In the genomic region with DNA sequence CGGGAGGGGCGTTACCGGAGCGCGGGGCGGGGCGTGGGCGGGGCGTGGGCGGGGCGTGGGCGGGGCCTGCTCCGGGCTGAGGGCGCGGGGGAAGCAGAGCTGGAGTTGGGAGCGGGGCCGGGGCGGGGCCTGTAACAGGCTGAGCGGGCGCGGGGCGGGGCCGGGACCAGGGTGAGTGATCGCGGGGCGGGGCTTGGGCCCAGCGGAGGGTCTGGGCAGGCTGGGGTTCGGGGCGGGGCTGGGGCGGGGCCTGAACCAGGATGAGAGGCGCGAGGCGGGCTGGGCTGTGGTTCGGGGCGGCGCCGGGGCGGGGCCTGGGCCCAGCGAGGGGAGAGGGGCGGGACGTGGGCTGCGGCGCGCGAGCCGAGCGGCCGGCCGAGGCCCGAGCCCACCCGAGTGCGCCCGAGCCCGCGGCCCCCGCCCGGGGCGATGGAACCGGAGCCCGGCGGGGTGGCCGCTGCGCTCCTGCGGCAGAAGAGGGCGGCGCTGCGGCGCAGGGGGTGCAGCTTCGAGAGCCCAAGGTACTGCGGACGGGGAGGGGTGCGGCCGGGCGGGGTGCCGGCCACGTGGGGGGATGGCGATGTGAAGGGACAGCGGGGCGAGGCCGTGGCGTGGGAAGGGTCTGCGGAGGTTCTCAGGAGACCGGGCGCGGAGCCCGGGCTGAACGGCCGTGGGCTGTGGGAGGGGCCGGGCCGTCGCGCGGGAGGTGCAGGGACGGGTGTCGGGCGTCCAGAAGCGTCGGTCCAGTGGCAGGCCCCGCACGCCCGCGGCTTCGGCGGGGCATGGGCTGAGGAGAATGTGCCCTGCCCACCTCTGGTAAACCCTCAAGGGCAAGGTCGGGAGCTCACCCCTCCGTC, we compare ENCODE assay signal across 7 cellular contexts. TPM values are rescaled to one million over a fixed set of nuclear protein-coding genes. Genes with fewer than 3 reads are reported as not detected.
A peak's percentile ranks its signal among the peaks of the same experiment; 100 is the strongest.
DNase-seq lines count a peak whose midpoint lies in the region; ATAC-seq, FAIRE-seq and TF ChIP-seq lines count a peak whose summit lies in the region.

No MANE protein-coding gene starts in this region.

- no peak for FAIRE-seq in kidney (lab: Jason Lieb, UNC)

- no peak overlapping the region for H3K27ac ChIP-seq in kidney (ENCODE audit: low read depth in 2 of 2, low read length in 2 of 2)

- no peak overlapping the region for H3K9ac ChIP-seq in kidney (ENCODE audit: low read length in 2 of 2)

- H3K9me3 ChIP-seq in kidney (ENCODE audit: control insufficient read depth in 1 of 2, low read length in 2 of 2) = no peaks in the 10 kb centered on the region

- intact Hi-C loops in kidney (cut with DNase I) = no loop called here

- peak; percentile 92 for DNase-seq in NCI-H2227 (lab: John Stamatoyannopoulos, UW; ENCODE audit: unreplicated experiment)
- DNase-seq in activated CD4-positive, CD25-positive, alpha-beta regulatory T cell treated with anti-CD3 and anti-CD28 coated beads, Interleukin-2, amount 50 U/mL, for 72 hours = peak; percentile 88
- DNase-seq in cerebellar cortex (ENCODE audit: low spot score) = peak; percentile 94
- DNase-seq in kidney = peak; percentile 99
- DNase-seq in stimulated activated CD4-positive, alpha-beta T cell treated with anti-CD3 and anti-CD28 coated beads, Interleukin-12 subunit alpha, Interleukin-12 subunit beta, amount 100 ng/mL, for 4 hours = peak; percentile 95

- ATAC-seq in GM18517 (IDR thresholded peaks at IDR 0.05; ENCODE audit: unreplicated experiment) (peak; percentile 33), HG03066 (IDR thresholded peaks at IDR 0.05; ENCODE audit: low read depth, unreplicated experiment) (peak; percentile 46)

- TF ChIP-seq CTCF in kidney (IDR thresholded peaks at IDR 0.05; ENCODE audit: borderline replicate concordance, extremely low read depth, insufficient read depth) = no peak

- H3K36me3 ChIP-seq in kidney (ENCODE audit: control insufficient read depth in 1 of 2, insufficient read depth in 2 of 2, low read length in 2 of 2) = no peaks in the 10 kb centered on the region

- peak overlapping the region; percentile 36 to 67 for H3K4me3 ChIP-seq in kidney (ENCODE audit: low read length in 2 of 2)

- H3K4me1 ChIP-seq in kidney (ENCODE audit: control insufficient read depth in 1 of 2, insufficient read depth in 1 of 2, low read depth in 1 of 2, low read length in 2 of 2) = peaks cover 0 to 8% of the 10 kb centered on the region in 2 donors

RNA-seq across cellular contexts. Expression of gene GARNL3, which starts 39.5 kb away (rescaled TPM):
- total RNA-seq in kidney = 10.2 TPM
- 2.6 TPM for polyA plus RNA-seq in kidney (ENCODE audit: insufficient read depth, low read depth, low replicate concordance)
